Comparison of ENCODE assay signal across 6 cellular contexts in genomic region chrX:40485427-40485826, GRCh38.
"Had no signal": no experiment of that assay in that cellular context is flagged by ENCODE, and none has a peak within 500 bp of the region (broad histone marks: within the 10 kb centered on the region; RNA-seq: fewer than 3 reads in every experiment).

No MANE protein-coding gene starts in this region.

- ATAC-seq: HepG2 had no signal

- H2AFZ ChIP-seq: GM23248 had no signal

- H3K27ac ChIP-seq: GM23248, HL-60 had no signal

- FAIRE-seq: HepG2 had no signal

- DNase-seq: GM23248, GOT3, HCEC 1CT, HFFc6 had no signal

- H3K4me3 ChIP-seq: GM23248 had no signal

- H3K9ac ChIP-seq: GM23248 had no signal
